Comparison of ENCODE assay signal across 8 cellular contexts in genomic region chr7:6589151-6589828, GRCh38. TPM values are rescaled to one million over a fixed set of nuclear protein-coding genes. Genes with fewer than 3 reads are reported as not detected.
DNase-seq lines count a peak whose midpoint lies in the region; ATAC-seq lines count a peak whose summit lies in the region.

No MANE protein-coding gene starts in this region.

- H3K9me3 Mint-ChIP-seq in activated CD4-positive, alpha-beta T cell treated with anti-CD3 and anti-CD28 coated beads for 36 hours (ENCODE audit: low read depth), result no peaks in the 10 kb centered on the region
- no peaks in the 10 kb centered on the region for H3K9me3 Mint-ChIP-seq in activated CD8-positive, alpha-beta T cell treated with anti-CD3 and anti-CD28 coated beads, Interleukin-2, amount 10 ng/mL, durations not matched to agents 7 days and 5 days (ENCODE audit: insufficient read depth)

- peak overlapping the region; percentile 60 for H3K9ac ChIP-seq in iPS-15b (ENCODE audit: low read depth, low read length)

- peaks cover 44% of the 10 kb centered on the region for H3K36me3 Mint-ChIP-seq in activated CD4-positive, alpha-beta T cell treated with anti-CD3 and anti-CD28 coated beads for 36 hours (ENCODE audit: low read depth)
- H3K36me3 Mint-ChIP-seq in activated CD8-positive, alpha-beta T cell treated with anti-CD3 and anti-CD28 coated beads, Interleukin-2, amount 10 ng/mL, durations not matched to agents 7 days and 5 days (ENCODE audit: low read depth), result peaks cover 50% of the 10 kb centered on the region

- POLR2A ChIA-PET in activated CD4-positive, alpha-beta T cell treated with anti-CD3 and anti-CD28 coated beads for 36 hours (lab: Charles Lee), result interaction anchor here (0.5 to 1.0 kb wide), 3 partner anchors 11 to 61 kb away, joined by 3 to 8 read pairs (median 3); partner anchors contain the start of gene ZDHHC4
- POLR2A ChIA-PET in activated CD8-positive, alpha-beta T cell treated with anti-CD3 and anti-CD28 coated beads, Interleukin-2, amount 10 ng/mL, durations not matched to agents 7 days and 5 days (lab: Charles Lee), result interaction anchor here (0.6 to 4.0 kb wide), 3 partner anchors 9 to 237 kb away, joined by 3 to 24 read pairs (median 11); partner anchors contain the start of gene ZDHHC4

- H3K27ac Mint-ChIP-seq in activated CD4-positive, alpha-beta T cell treated with anti-CD3 and anti-CD28 coated beads for 36 hours, result no peak overlapping the region
- peak overlapping the region; percentile 75 for H3K27ac Mint-ChIP-seq in activated CD8-positive, alpha-beta T cell treated with anti-CD3 and anti-CD28 coated beads, Interleukin-2, amount 10 ng/mL, durations not matched to agents 7 days and 5 days

- CTCF ChIA-PET in activated CD4-positive, alpha-beta T cell treated with anti-CD3 and anti-CD28 coated beads for 36 hours (lab: Charles Lee), result interaction anchor here (0.6 to 1.6 kb wide), 7 partner anchors 9 to 268 kb away, joined by 3 to 6 read pairs (median 5); no protein-coding TSS in a partner anchor
- CTCF ChIA-PET in activated CD8-positive, alpha-beta T cell treated with anti-CD3 and anti-CD28 coated beads, Interleukin-2, amount 10 ng/mL, durations not matched to agents 7 days and 5 days (lab: Charles Lee), result interaction anchor here (1.3 to 1.8 kb wide), 6 partner anchors 8 to 35 kb away, joined by 5 to 18 read pairs (median 7); partner anchors contain the start of gene ZDHHC4

- no peaks in the 10 kb centered on the region for H3K27me3 ChIP-seq in iPS-15b (ENCODE audit: control insufficient read depth, insufficient read depth, low read length)

- no peak for ATAC-seq in activated CD4-positive, alpha-beta T cell treated with anti-CD3 and anti-CD28 coated beads for 36 hours
- ATAC-seq in activated CD8-positive, alpha-beta T cell treated with anti-CD3 and anti-CD28 coated beads, Interleukin-2, amount 10 ng/mL, durations not matched to agents 7 days and 5 days, result no peak

- no peaks in the 10 kb centered on the region for H3K27me3 Mint-ChIP-seq in activated CD4-positive, alpha-beta T cell treated with anti-CD3 and anti-CD28 coated beads for 36 hours
- no peaks in the 10 kb centered on the region for H3K27me3 Mint-ChIP-seq in activated CD8-positive, alpha-beta T cell treated with anti-CD3 and anti-CD28 coated beads, Interleukin-2, amount 10 ng/mL, durations not matched to agents 7 days and 5 days (ENCODE audit: low read depth)

- H3K4me1 ChIP-seq in iPS-15b (ENCODE audit: control insufficient read depth, insufficient read depth, low read length), result no peaks in the 10 kb centered on the region

- peak overlapping the region; percentile 43 for H3K4me3 ChIP-seq in iPS-15b (ENCODE audit: low read depth, low read length)

- H3K27ac ChIP-seq in substantia nigra (ENCODE audit: low read depth, low read length, poor library complexity, severe bottlenecking), result peak overlapping the region; percentile 66

- peaks cover 24% of the 10 kb centered on the region for H3K4me1 Mint-ChIP-seq in activated CD4-positive, alpha-beta T cell treated with anti-CD3 and anti-CD28 coated beads for 36 hours
- peaks cover 20% of the 10 kb centered on the region for H3K4me1 Mint-ChIP-seq in activated CD8-positive, alpha-beta T cell treated with anti-CD3 and anti-CD28 coated beads, Interleukin-2, amount 10 ng/mL, durations not matched to agents 7 days and 5 days (ENCODE audit: low read depth)

- peak overlapping the region; percentile 60 for H3K4me3 Mint-ChIP-seq in activated CD4-positive, alpha-beta T cell treated with anti-CD3 and anti-CD28 coated beads for 36 hours
- peak overlapping the region; percentile 60 for H3K4me3 Mint-ChIP-seq in activated CD8-positive, alpha-beta T cell treated with anti-CD3 and anti-CD28 coated beads, Interleukin-2, amount 10 ng/mL, durations not matched to agents 7 days and 5 days

- H3K9me3 ChIP-seq in iPS-15b (ENCODE audit: control insufficient read depth, insufficient read depth, low read length), result no peaks in the 10 kb centered on the region

- H3K36me3 ChIP-seq in iPS-15b (ENCODE audit: control insufficient read depth, insufficient read depth, low read length), result peaks cover 26% of the 10 kb centered on the region

- no peak for DNase-seq in activated CD4-positive, alpha-beta T cell treated with anti-CD3 and anti-CD28 coated beads for 36 hours
- DNase-seq in activated CD4-positive, alpha-beta T cell treated with anti-CD3 and anti-CD28 coated beads, Interleukin-2, amount 50 U/mL, for 1 hour, result no peak
- DNase-seq in activated CD8-positive, alpha-beta T cell treated with anti-CD3 and anti-CD28 coated beads, Interleukin-2, amount 10 ng/mL, durations not matched to agents 7 days and 5 days, result no peak
- DNase-seq in substantia nigra (lab: John Stamatoyannopoulos, UW) (peak in 4 of 49 donors; percentile 16 to 67 (median 48)), NCI-H526 (lab: John Stamatoyannopoulos, UW) (no peak), GM19238 (ENCODE audit: insufficient read length, low spot score) (no peak), NCI-H2196 treated with DMSO at 0.1 percent for 48 hours (lab: John Stamatoyannopoulos, UW; ENCODE audit: unreplicated experiment) (no peak)

- intact Hi-C loops in activated CD4-positive, alpha-beta T cell treated with anti-CD3 and anti-CD28 coated beads for 36 hours (cut with DNase I, micrococcal nuclease), result loop anchor here in 1 of 2 experiments (10.0 kb wide), 1 partner anchor 266 kb away; no protein-coding TSS in a partner anchor

RNA-seq across cellular contexts. Expression of gene INTS15, which starts 0.5 kb away (rescaled TPM):
- 10 to 100 TPM; 27.8 to 31.8 TPM for total RNA-seq in activated CD4-positive, alpha-beta T cell treated with anti-CD3 and anti-CD28 coated beads for 36 hours
- total RNA-seq in activated CD8-positive, alpha-beta T cell treated with anti-CD3 and anti-CD28 coated beads, Interleukin-2, amount 10 ng/mL, durations not matched to agents 7 days and 5 days, result 10 to 100 TPM; 40.9 to 42.7 TPM

RNA-seq across cellular contexts. Expression of gene ZDHHC4, which starts 12.0 kb away (rescaled TPM):
- 10 to 100 TPM; 30.1 to 34.1 TPM for total RNA-seq in activated CD4-positive, alpha-beta T cell treated with anti-CD3 and anti-CD28 coated beads for 36 hours
- 10 to 100 TPM; 29.3 to 35.7 TPM for total RNA-seq in activated CD8-positive, alpha-beta T cell treated with anti-CD3 and anti-CD28 coated beads, Interleukin-2, amount 10 ng/mL, durations not matched to agents 7 days and 5 days

RNA-seq across cellular contexts. Expression of gene ZNF853, which starts 26.1 kb away (rescaled TPM):
- 1 to 10 TPM; 1.2 to 1.3 TPM for total RNA-seq in activated CD4-positive, alpha-beta T cell treated with anti-CD3 and anti-CD28 coated beads for 36 hours
- 1 to 10 TPM in 1 of 2 experiments, under 1 TPM in 1; 0.78 to 1.0 TPM for total RNA-seq in activated CD8-positive, alpha-beta T cell treated with anti-CD3 and anti-CD28 coated beads, Interleukin-2, amount 10 ng/mL, durations not matched to agents 7 days and 5 days

RNA-seq across cellular contexts. Expression of gene GRID2IP, which starts 38.0 kb away (rescaled TPM):
- total RNA-seq in activated CD4-positive, alpha-beta T cell treated with anti-CD3 and anti-CD28 coated beads for 36 hours, result under 1 TPM; 0.05 to 0.11 TPM
- under 1 TPM in 1 of 2 experiments, not detected in 1; 0.21 TPM for total RNA-seq in activated CD8-positive, alpha-beta T cell treated with anti-CD3 and anti-CD28 coated beads, Interleukin-2, amount 10 ng/mL, durations not matched to agents 7 days and 5 days

RNA-seq across cellular contexts. Expression of gene ZNF316, which starts 47.8 kb away (rescaled TPM):
- 10 to 100 TPM; 15.7 to 20.8 TPM for total RNA-seq in activated CD4-positive, alpha-beta T cell treated with anti-CD3 and anti-CD28 coated beads for 36 hours
- 10 to 100 TPM; 24.2 to 26.8 TPM for total RNA-seq in activated CD8-positive, alpha-beta T cell treated with anti-CD3 and anti-CD28 coated beads, Interleukin-2, amount 10 ng/mL, durations not matched to agents 7 days and 5 days
